8 cellular contexts compared by ENCODE assay signal in genomic region chr19:38683393-38684077, GRCh38. TPM values are rescaled to one million over a fixed set of nuclear protein-coding genes. Genes with fewer than 3 reads are reported as not detected.
DNase-seq lines count a peak whose midpoint lies in the region; ATAC-seq and TF ChIP-seq lines count a peak whose summit lies in the region.

No MANE protein-coding gene starts in this region.

- no peaks in the 10 kb centered on the region for H3K9me3 ChIP-seq in HEK293 (ENCODE audit: control insufficient read depth, insufficient read depth, low read depth, low read length)

- DNase-seq in A172 (ENCODE audit: low spot score) (peak; percentile 100), SHP77 treated with DMSO at 0.1 percent for 48 hours (lab: John Stamatoyannopoulos, UW) (peak; percentile 69), left cardiac atrium (peak; percentile 74), NCI-H1092 (lab: John Stamatoyannopoulos, UW) (no peak)
- DNase-seq in activated naive CD8-positive, alpha-beta T cell treated with anti-CD3 and anti-CD28 coated beads, Interleukin-2, amount 50 U/mL, for 24 hours = peak; percentile 61

- H3K4me1 Mint-ChIP-seq in activated naive CD8-positive, alpha-beta T cell treated with anti-CD3 and anti-CD28 coated beads, Interleukin-2, amount 50 U/mL, for 24 hours = peaks cover 86% of the 10 kb centered on the region

- POLR2A ChIA-PET in HEK293 (lab: Yijun Ruan, JAX) = interaction anchor here (0.5 to 2.3 kb wide), 26 partner anchors 8 to 440 kb away, joined by 3 to 63 read pairs (median 4); partner anchors contain the start of genes ACTN4, ECH1, EIF3K and FAM98C

- peaks cover 4% of the 10 kb centered on the region for H3K9me3 Mint-ChIP-seq in activated naive CD8-positive, alpha-beta T cell treated with anti-CD3 and anti-CD28 coated beads, Interleukin-2, amount 50 U/mL, for 24 hours

- H3K9ac ChIP-seq in rectal smooth muscle tissue (ENCODE audit: low read length) = peak overlapping the region; percentile 16

- intact Hi-C loops in left cardiac atrium (cut with DNase I) = no loop called here

- peak; percentile 60 for ATAC-seq in activated naive CD8-positive, alpha-beta T cell treated with anti-CD3 and anti-CD28 coated beads, Interleukin-2, amount 50 U/mL, for 24 hours
- peak; percentile 66 to 83 for ATAC-seq in left cardiac atrium
- ATAC-seq in HG02885 (IDR thresholded peaks at IDR 0.05; ENCODE audit: poor library complexity, unreplicated experiment) = no peak

- no peaks in the 10 kb centered on the region for H3K27me3 Mint-ChIP-seq in activated naive CD8-positive, alpha-beta T cell treated with anti-CD3 and anti-CD28 coated beads, Interleukin-2, amount 50 U/mL, for 24 hours

- peaks cover 41% of the 10 kb centered on the region for H3K4me1 ChIP-seq in HEK293 (ENCODE audit: control insufficient read depth, insufficient read depth, low read length)
- H3K4me1 ChIP-seq in rectal smooth muscle tissue (ENCODE audit: control insufficient read depth, insufficient read depth, low read length) = peaks cover 40% of the 10 kb centered on the region

- CTCF ChIA-PET in HEK293 (lab: Yijun Ruan, JAX) = interaction anchor here (0.5 to 2.9 kb wide), 8 partner anchors 17 to 794 kb away, joined by 3 to 12 read pairs (median 4); partner anchors contain the start of genes MRPS12 and SARS2

- H3K36me3 Mint-ChIP-seq in activated naive CD8-positive, alpha-beta T cell treated with anti-CD3 and anti-CD28 coated beads, Interleukin-2, amount 50 U/mL, for 24 hours (ENCODE audit: low read depth) = peaks cover 34% of the 10 kb centered on the region

- H3K4me3 ChIP-seq in HEK293 (ENCODE audit: low read depth, low read length) (no peak overlapping the region), rectal smooth muscle tissue (ENCODE audit: low read length) (peak overlapping the region; percentile 5)

- H3K27ac ChIP-seq in HEK293 (ENCODE audit: extremely low read depth, low read depth, low read length) = peak overlapping the region; percentile 98
- H3K27ac ChIP-seq in rectal smooth muscle tissue (ENCODE audit: low read depth, low read length) = peak overlapping the region; percentile 88

- TF ChIP-seq CTCF in HEK293 (tag by site-specific recombination; IDR thresholded peaks at IDR 0.05) = no peak

- H3K4me3 Mint-ChIP-seq in activated naive CD8-positive, alpha-beta T cell treated with anti-CD3 and anti-CD28 coated beads, Interleukin-2, amount 50 U/mL, for 24 hours = peak overlapping the region; percentile 38

- peak overlapping the region; percentile 82 for H3K27ac Mint-ChIP-seq in activated naive CD8-positive, alpha-beta T cell treated with anti-CD3 and anti-CD28 coated beads, Interleukin-2, amount 50 U/mL, for 24 hours

- no peaks in the 10 kb centered on the region for H3K27me3 ChIP-seq in rectal smooth muscle tissue (ENCODE audit: control insufficient read depth, insufficient read depth, low read length)

- peaks cover 6 to 27% of the 10 kb centered on the region in 2 experiments for H3K36me3 ChIP-seq in HEK293 (ENCODE audit: control insufficient read depth in 2 of 2, insufficient read depth in 1 of 2, low read length in 2 of 2)
- H3K36me3 ChIP-seq in rectal smooth muscle tissue (ENCODE audit: control insufficient read depth, insufficient read depth, low read length) = peaks cover 5% of the 10 kb centered on the region

TF ChIP-seq in HEK293, 187 proteins besides CTCF, POLR2A, EP300 and RAD21 (continues in another document):
- peak; percentile 93 for TF ChIP-seq ZNF394 (tag by site-specific recombination; IDR thresholded peaks at IDR 0.05; ENCODE audit: borderline replicate concordance)
- 0 out of 2 replicates have a peak, but pooled peaks have one; percentile 26 for TF ChIP-seq ZNF518A (tag by site-specific recombination; conservative IDR thresholded peaks at IDR 0.05; ENCODE audit: low read depth)
- TF ChIP-seq ZBTB7A (tag by site-specific recombination; IDR thresholded peaks at IDR 0.05; ENCODE audit: low read depth) = no peak; the same call in 1 of the 2 replicates
- TF ChIP-seq, protein P1, sequence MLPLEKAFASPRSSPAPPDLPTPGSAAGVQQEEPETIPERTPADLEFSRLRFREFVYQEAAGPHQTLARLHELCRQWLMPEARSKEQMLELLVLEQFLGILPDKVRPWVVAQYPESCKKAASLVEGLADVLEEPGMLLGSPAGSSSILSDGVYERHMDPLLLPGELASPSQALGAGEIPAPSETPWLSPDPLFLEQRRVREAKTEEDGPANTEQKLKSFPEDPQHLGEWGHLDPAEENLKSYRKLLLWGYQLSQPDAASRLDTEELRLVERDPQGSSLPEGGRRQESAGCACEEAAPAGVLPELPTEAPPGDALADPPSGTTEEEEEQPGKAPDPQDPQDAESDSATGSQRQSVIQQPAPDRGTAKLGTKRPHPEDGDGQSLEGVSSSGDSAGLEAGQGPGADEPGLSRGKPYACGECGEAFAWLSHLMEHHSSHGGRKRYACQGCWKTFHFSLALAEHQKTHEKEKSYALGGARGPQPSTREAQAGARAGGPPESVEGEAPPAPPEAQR (tag by site-specific recombination; IDR thresholded peaks at IDR 0.05) = 0 out of 2 replicates have a peak, but pooled peaks have one; percentile 48
- TF ChIP-seq ZNF19 (tag by site-specific recombination; IDR thresholded peaks at IDR 0.05; ENCODE audit: low read depth) = no peak
- peak; percentile 97 for TF ChIP-seq SP7 (tag by site-specific recombination; IDR thresholded peaks at IDR 0.05)
- TF ChIP-seq GLIS2 (tag by site-specific recombination; IDR thresholded peaks at IDR 0.05) = peak; percentile 90
- TF ChIP-seq ZIC2 (tag by site-specific recombination; IDR thresholded peaks at IDR 0.05) = peak; percentile 90
- TF ChIP-seq ZNF324 (tag by site-specific recombination; IDR thresholded peaks at IDR 0.05) = peak; percentile 86
- TF ChIP-seq IKZF3 (tag by site-specific recombination; IDR thresholded peaks at IDR 0.05) = peak; percentile 94
- no peak for TF ChIP-seq ZNF138 (tag by site-specific recombination; IDR thresholded peaks at IDR 0.05; ENCODE audit: borderline replicate concordance)
- TF ChIP-seq ZNF2 (tag by site-specific recombination; IDR thresholded peaks at IDR 0.05) = peak; percentile 94
- TF ChIP-seq ZNF704 (tag by site-specific recombination; IDR thresholded peaks at IDR 0.05) = no peak
- peak; percentile 82; the same call in 1 of the 2 replicates for TF ChIP-seq ZNF639 (tag by site-specific recombination; IDR thresholded peaks at IDR 0.05)
- no peak for TF ChIP-seq ZFHX2 (tag by site-specific recombination; conservative IDR thresholded peaks at IDR 0.05)
- TF ChIP-seq GFI1B (tag by site-specific recombination; IDR thresholded peaks at IDR 0.05) = peak; percentile 89

RNA-seq across cellular contexts. Expression of gene ACTN4, which starts 36.1 kb away (rescaled TPM):
- total RNA-seq in A172 (2014; rRNA removed; shearing (Covaris generic)) = 493 and 604 TPM in 2 replicates
- 100 to 1,000 TPM; 160 to 333 TPM for total RNA-seq in left cardiac atrium
